In genomic region chr4:164615964-164616363, GRCh38 we compare ENCODE assay signal across 33 cellular contexts.
"Had no signal": no experiment of that assay in that cellular context is flagged by ENCODE, and none has a peak within 500 bp of the region (broad histone marks: within the 10 kb centered on the region; RNA-seq: fewer than 3 reads in every experiment).

No MANE protein-coding gene starts in this region.

- H3K79me2 ChIP-seq: hepatocyte had no signal

- H3K9me3 Mint-ChIP-seq: activated CD4-positive, alpha-beta memory T cell treated with anti-CD3 and anti-CD28 coated beads, Interleukin-2, amount 10 ng/mL, durations not matched to agents 7 days and 5 days; activated CD4-positive, alpha-beta T cell treated with anti-CD3 and anti-CD28 coated beads, Interleukin-2, amount 10 ng/mL, durations not matched to agents 7 days and 5 days; activated T-cell treated with anti-CD3 and anti-CD28 coated beads, Interleukin-2, amount 50 U/mL, for 24 hours; activated T-cell treated with anti-CD3 and anti-CD28 coated beads, Interleukin-2, amount 50 U/mL, for 72 hours; effector memory CD8-positive, alpha-beta T cell; T-helper 1 cell treated with Interleukin-12 subunit alpha and Interleukin-12 subunit beta and Interleukin-4 antibody, amounts not matched to agents 30 μg/mL and 1 μg/mL, for 36 hours had no signal

- H3K4me3 Mint-ChIP-seq: activated CD4-positive, alpha-beta memory T cell treated with anti-CD3 and anti-CD28 coated beads, Interleukin-2, amount 10 ng/mL, durations not matched to agents 7 days and 5 days; activated CD4-positive, alpha-beta T cell treated with anti-CD3 and anti-CD28 coated beads for 36 hours; activated CD4-positive, alpha-beta T cell treated with anti-CD3 and anti-CD28 coated beads, Interleukin-2, amount 10 ng/mL, durations not matched to agents 7 days and 5 days; activated naive CD8-positive, alpha-beta T cell; activated T-cell treated with anti-CD3 and anti-CD28 coated beads, Interleukin-2, amount 50 U/mL, for 24 hours; activated T-cell treated with anti-CD3 and anti-CD28 coated beads, Interleukin-2, amount 50 U/mL, for 72 hours; dendritic cell treated with granulocyte-macrophage colony-stimulating factor and Interleukin-4, amounts not matched to agents 40 ng/mL and 50 ng/mL, for 4 days; effector memory CD8-positive, alpha-beta T cell; T-helper 1 cell treated with Interleukin-12 subunit alpha and Interleukin-12 subunit beta and Interleukin-4 antibody, amounts not matched to agents 30 μg/mL and 1 μg/mL, for 36 hours had no signal

- H3K4me1 ChIP-seq: esophagus muscularis mucosa, gastroesophageal sphincter, heart right ventricle had no signal

- H3K27me3 Mint-ChIP-seq: activated CD4-positive, alpha-beta memory T cell treated with anti-CD3 and anti-CD28 coated beads, Interleukin-2, amount 10 ng/mL, durations not matched to agents 7 days and 5 days; activated CD4-positive, alpha-beta T cell treated with anti-CD3 and anti-CD28 coated beads, Interleukin-2, amount 10 ng/mL, durations not matched to agents 7 days and 5 days; activated naive CD8-positive, alpha-beta T cell; activated T-cell treated with anti-CD3 and anti-CD28 coated beads, Interleukin-2, amount 50 U/mL, for 24 hours; dendritic cell treated with granulocyte-macrophage colony-stimulating factor and Interleukin-4, amounts not matched to agents 40 ng/mL and 50 ng/mL, for 4 days; effector memory CD8-positive, alpha-beta T cell had no signal

- H3K27ac Mint-ChIP-seq: activated CD4-positive, alpha-beta memory T cell treated with anti-CD3 and anti-CD28 coated beads, Interleukin-2, amount 10 ng/mL, durations not matched to agents 7 days and 5 days; activated CD4-positive, alpha-beta T cell treated with anti-CD3 and anti-CD28 coated beads for 36 hours; activated CD4-positive, alpha-beta T cell treated with anti-CD3 and anti-CD28 coated beads, Interleukin-2, amount 10 ng/mL, durations not matched to agents 7 days and 5 days; activated naive CD8-positive, alpha-beta T cell; activated T-cell treated with anti-CD3 and anti-CD28 coated beads, Interleukin-2, amount 50 U/mL, for 24 hours; activated T-cell treated with anti-CD3 and anti-CD28 coated beads, Interleukin-2, amount 50 U/mL, for 72 hours; dendritic cell treated with granulocyte-macrophage colony-stimulating factor and Interleukin-4, amounts not matched to agents 40 ng/mL and 50 ng/mL, for 4 days; effector memory CD8-positive, alpha-beta T cell; T-helper 1 cell treated with Interleukin-12 subunit alpha and Interleukin-12 subunit beta and Interleukin-4 antibody, amounts not matched to agents 30 μg/mL and 1 μg/mL, for 36 hours had no signal

- DNase-seq: activated CD4-positive, alpha-beta memory T cell treated with anti-CD3 and anti-CD28 coated beads, Interleukin-2, amount 10 ng/mL, durations not matched to agents 7 days and 5 days; activated CD4-positive, alpha-beta T cell treated with anti-CD3 and anti-CD28 coated beads for 36 hours; activated CD4-positive, alpha-beta T cell treated with anti-CD3 and anti-CD28 coated beads, Interleukin-2, amount 10 ng/mL, durations not matched to agents 7 days and 5 days; activated CD4-positive, alpha-beta T cell treated with anti-CD3 and anti-CD28 coated beads, Interleukin-2, amount 50 U/mL, for 4 hours; activated CD4-positive, CD25-positive, alpha-beta regulatory T cell; activated CD4-positive, CD25-positive, alpha-beta regulatory T cell treated with anti-CD3 and anti-CD28 coated beads, Interleukin-2, amount 50 U/mL, for 72 hours; activated CD8-positive, alpha-beta memory T cell treated with anti-CD3 and anti-CD28 coated beads, Interleukin-2, amount 50 U/mL, for 48 hours; activated effector memory CD4-positive, alpha-beta T cell treated with Interleukin-2 at 50 U/mL for 16 hours; activated gamma-delta T cell treated with Interleukin-2 at 50 U/mL for 16 hours; activated naive CD4-positive, alpha-beta T cell treated with anti-CD3 and anti-CD28 coated beads, Interleukin-2, amount 50 U/mL, for 16 hours; activated naive CD4-positive, alpha-beta T cell treated with Interleukin-2 at 50 U/mL for 16 hours; activated T-cell treated with anti-CD3 and anti-CD28 coated beads for 4 hours; activated T-cell treated with anti-CD3 and anti-CD28 coated beads, Interleukin-2, amount 50 U/mL, for 24 hours; activated T-cell treated with anti-CD3 and anti-CD28 coated beads, Interleukin-2, amount 50 U/mL, for 72 hours; amniotic stem cell; anterior cingulate cortex; brain microvascular endothelial cell; central memory CD4-positive, alpha-beta T cell; cerebellar nuclear complex; dorsolateral prefrontal cortex; effector memory CD8-positive, alpha-beta T cell; foreskin melanocyte; heart right ventricle; T1000 had no signal

- FAIRE-seq: astrocyte had no signal

- H3K4me2 ChIP-seq: hepatocyte had no signal

- H3K9me3 ChIP-seq: esophagus muscularis mucosa, gastroesophageal sphincter, heart right ventricle had no signal

- H3K27ac ChIP-seq: brain microvascular endothelial cell, cardiac muscle cell, coronary artery, esophagus muscularis mucosa, gastroesophageal sphincter, heart right ventricle, hepatocyte had no signal

- H3K36me3 Mint-ChIP-seq: activated naive CD8-positive, alpha-beta T cell had no signal

- ATAC-seq: activated CD4-positive, alpha-beta T cell treated with anti-CD3 and anti-CD28 coated beads for 36 hours; activated T-cell treated with anti-CD3 and anti-CD28 coated beads, Interleukin-2, amount 50 U/mL, for 72 hours; effector memory CD8-positive, alpha-beta T cell; gastroesophageal sphincter; heart right ventricle had no signal

- H3K36me3 ChIP-seq: brain microvascular endothelial cell, cardiac muscle cell, esophagus muscularis mucosa, gastroesophageal sphincter, heart right ventricle had no signal

- H3K27me3 ChIP-seq: brain microvascular endothelial cell, cardiac muscle cell, dorsolateral prefrontal cortex, esophagus muscularis mucosa, gastroesophageal sphincter, heart right ventricle, hepatocyte had no signal

- H3K4me1 Mint-ChIP-seq: activated CD4-positive, alpha-beta memory T cell treated with anti-CD3 and anti-CD28 coated beads, Interleukin-2, amount 10 ng/mL, durations not matched to agents 7 days and 5 days; activated CD4-positive, alpha-beta T cell treated with anti-CD3 and anti-CD28 coated beads for 36 hours; activated CD4-positive, alpha-beta T cell treated with anti-CD3 and anti-CD28 coated beads, Interleukin-2, amount 10 ng/mL, durations not matched to agents 7 days and 5 days had no signal

- H3K4me3 ChIP-seq: cardiac muscle cell, coronary artery, dorsolateral prefrontal cortex, esophagus muscularis mucosa, gastroesophageal sphincter, heart right ventricle, hepatocyte had no signal

- H2AFZ ChIP-seq: hepatocyte had no signal
